ENCODE assay signal across 13 cellular contexts in genomic region chr19:70793-71192, GRCh38. TPM values are rescaled to one million over a fixed set of nuclear protein-coding genes. Genes with fewer than 3 reads are reported as not detected.
DNase-seq lines count a peak whose midpoint lies in the region; ATAC-seq and TF ChIP-seq lines count a peak whose summit lies in the region.
"Not testable (repeated sequence)": the region's sequence is repeated elsewhere in the genome, so short reads cannot be mapped to it uniquely, and the experiment has no call there.
"Had no signal": no experiment of that assay in that cellular context is flagged by ENCODE, and none has a peak within 500 bp of the region (broad histone marks: within the 10 kb centered on the region; RNA-seq: fewer than 3 reads in every experiment).

No MANE protein-coding gene starts in this region.

- intact Hi-C loops in heart left ventricle (cut with DNase I); posterior vena cava (cut with DNase I): not testable (repeated sequence)

- H3K9me3 Mint-ChIP-seq in activated naive CD4-positive, alpha-beta T cell treated with anti-CD3 and anti-CD28 coated beads, Interleukin-2, amount 50 U/mL, for 72 hours; stimulated activated naive CD8-positive, alpha-beta T cell treated with anti-CD3 and anti-CD28 coated beads, Interleukin-15, amount 100 ng/mL, for 72 hours: not testable (repeated sequence)

- TF ChIP-seq CTCF in heart left ventricle (IDR thresholded peaks at IDR 0.05) = not testable (repeated sequence)

- not testable (repeated sequence) for H3K9me3 ChIP-seq in MG63, heart left ventricle

- not testable (repeated sequence) for ATAC-seq in activated naive CD4-positive, alpha-beta T cell treated with anti-CD3 and anti-CD28 coated beads, Interleukin-2, amount 50 U/mL, for 72 hours; heart left ventricle; stimulated activated naive CD8-positive, alpha-beta T cell treated with anti-CD3 and anti-CD28 coated beads, Interleukin-15, amount 100 ng/mL, for 72 hours

- H3K36me3 ChIP-seq in MG63, heart left ventricle: not testable (repeated sequence)

- H3K4me1 Mint-ChIP-seq in stimulated activated naive CD8-positive, alpha-beta T cell treated with anti-CD3 and anti-CD28 coated beads, Interleukin-15, amount 100 ng/mL, for 72 hours = not testable (repeated sequence)

- TF ChIP-seq POLR2A in heart left ventricle (IDR thresholded peaks at IDR 0.05) = not testable (repeated sequence)

- DNase-seq in MG63 = peak; percentile 45
- DNase-seq in activated CD4-positive, alpha-beta T cell treated with anti-CD3 and anti-CD28 coated beads for 48 hours = peak; percentile 40
- DNase-seq in activated T-cell treated with anti-CD3 and anti-CD28 coated beads for 4 hours = peak; percentile 4
- DNase-seq in activated naive CD4-positive, alpha-beta T cell treated with anti-CD3 and anti-CD28 coated beads, Interleukin-2, amount 50 U/mL, for 72 hours (ENCODE audit: low spot score in 2 of 2) = peak; percentile 13 to 57
- peak; percentile 6 to 55 (median 20) for DNase-seq in heart left ventricle
- DNase-seq in posterior vena cava (ENCODE audit: low spot score) = peak; percentile 69
- DNase-seq in stimulated activated CD4-positive, alpha-beta T cell treated with anti-CD3 and anti-CD28 coated beads, TNF-alpha, amount 100 ng/mL, for 24 hours (ENCODE audit: low read depth in 3 of 3) = peak in 2 of 3 experiments; percentile 4 to 24
- DNase-seq in stimulated activated naive CD8-positive, alpha-beta T cell treated with anti-CD3 and anti-CD28 coated beads, Interleukin-15, amount 100 ng/mL, for 72 hours = peak; percentile 32 to 60

- H3K27me3 Mint-ChIP-seq in stimulated activated naive CD8-positive, alpha-beta T cell treated with anti-CD3 and anti-CD28 coated beads, Interleukin-15, amount 100 ng/mL, for 72 hours = not testable (repeated sequence)

- not testable (repeated sequence) for H3K27ac Mint-ChIP-seq in activated naive CD4-positive, alpha-beta T cell treated with anti-CD3 and anti-CD28 coated beads, Interleukin-2, amount 50 U/mL, for 72 hours; stimulated activated naive CD8-positive, alpha-beta T cell treated with anti-CD3 and anti-CD28 coated beads, Interleukin-15, amount 100 ng/mL, for 72 hours

- not testable (repeated sequence) for H3K27ac ChIP-seq in heart left ventricle

- H3K27me3 ChIP-seq in MG63, heart left ventricle: not testable (repeated sequence)

- not testable (repeated sequence) for H3K4me3 ChIP-seq in MG63
- peak overlapping the region in 6 of 12 donors; percentile 25 to 38 (median 32) for H3K4me3 ChIP-seq in heart left ventricle

- 0% methylated on average over 17 of the region's 54 CpGs; no CpG with 5 or more reads in 3 of the 4 donors for WGBS in heart left ventricle, 4 donors

- H3K4me1 ChIP-seq in heart left ventricle = not testable (repeated sequence)

- not testable (repeated sequence) for H3K4me3 Mint-ChIP-seq in stimulated activated naive CD8-positive, alpha-beta T cell treated with anti-CD3 and anti-CD28 coated beads, Interleukin-15, amount 100 ng/mL, for 72 hours

- H3K36me3 Mint-ChIP-seq in activated naive CD4-positive, alpha-beta T cell treated with anti-CD3 and anti-CD28 coated beads, Interleukin-2, amount 50 U/mL, for 72 hours = not testable (repeated sequence)

RNA-seq across cellular contexts. Expression of gene OR4F17, which starts 36.1 kb away (rescaled TPM):
- total RNA-seq in MG63 (2014; rRNA removed; shearing (Covaris generic); ENCODE audit: low replicate concordance) = not detected in 2 replicates
- not detected for total RNA-seq in activated naive CD4-positive, alpha-beta T cell treated with anti-CD3 and anti-CD28 coated beads, Interleukin-2, amount 50 U/mL, for 72 hours
- total RNA-seq in heart left ventricle = not detected
- polyA plus RNA-seq in heart left ventricle = not detected
- total RNA-seq in posterior vena cava = not detected
- total RNA-seq: adrenal gland, H7, omental fat pad, skeletal muscle tissue had no signal
- polyA plus RNA-seq: adrenal gland, AG04450 had no signal

Comparison
In these comparisons a context has a peak if more than half of its experiments do, and no peak if none do; other contexts are left out.
1. DNase-seq: peak in every context shown above with its lines; median percentile 69 in posterior vena cava; 46 in stimulated activated naive CD8-positive, alpha-beta T cell treated with anti-CD3 and anti-CD28 coated beads, Interleukin-15, amount 100 ng/mL, for 72 hours; 45 in MG63; 40 in activated CD4-positive, alpha-beta T cell treated with anti-CD3 and anti-CD28 coated beads for 48 hours; 35 in activated naive CD4-positive, alpha-beta T cell treated with anti-CD3 and anti-CD28 coated beads, Interleukin-2, amount 50 U/mL, for 72 hours; 20 in heart left ventricle; 14 in stimulated activated CD4-positive, alpha-beta T cell treated with anti-CD3 and anti-CD28 coated beads, TNF-alpha, amount 100 ng/mL, for 24 hours; 4 in activated T-cell treated with anti-CD3 and anti-CD28 coated beads for 4 hours.